Comparison of ENCODE assay signal across 13 cellular contexts in the genomic region with DNA sequence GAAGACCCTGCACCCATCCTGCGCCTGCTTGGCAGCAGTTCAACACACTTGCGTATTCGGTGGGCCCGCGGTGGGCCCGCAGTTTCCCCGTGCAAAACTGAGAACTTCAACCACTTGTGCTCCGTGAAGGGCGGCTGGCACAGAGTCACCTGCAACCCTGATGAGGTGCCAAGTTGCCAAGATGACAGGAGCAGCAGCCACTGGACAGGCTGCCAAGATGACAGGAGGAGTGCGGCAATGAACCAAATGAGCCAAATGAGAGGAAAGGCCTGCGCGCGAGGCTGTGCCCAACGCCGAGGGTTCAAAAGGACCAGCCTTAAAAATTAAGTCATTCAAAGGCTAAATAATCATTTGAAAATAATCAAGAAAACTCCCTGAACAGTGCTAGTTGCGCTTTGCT.
"Had no signal": no experiment of that assay in that cellular context is flagged by ENCODE, and none has a peak within 500 bp of the region (broad histone marks: within the 10 kb centered on the region; RNA-seq: fewer than 3 reads in every experiment).

No MANE protein-coding gene starts in this region.

- H3K36me3 ChIP-seq: uterus had no signal

- DNase-seq: activated CD8-positive, alpha-beta memory T cell treated with anti-CD3 and anti-CD28 coated beads, Interleukin-2, amount 50 U/mL, for 4 hours; activated CD8-positive, alpha-beta T cell treated with anti-CD3 and anti-CD28 coated beads for 36 hours; activated naive CD4-positive, alpha-beta T cell; central memory CD4-positive, alpha-beta T cell; endodermal cell; erythroblast; mammary epithelial cell; occipital lobe; stimulated activated CD4-positive, alpha-beta T cell treated with anti-CD3 and anti-CD28 coated beads, Interleukin-12 subunit alpha, Interleukin-12 subunit beta, amount 100 ng/mL, for 4 hours; stomach; SW 1271; uterus had no signal

- H3K9me3 ChIP-seq: stomach, uterus had no signal

- H3K4me1 ChIP-seq: uterus had no signal

- H3K27me3 ChIP-seq: stomach, uterus had no signal

- H3K27ac ChIP-seq: stomach, uterus had no signal

- H3K4me3 ChIP-seq: stomach, uterus had no signal

- ATAC-seq: activated CD8-positive, alpha-beta T cell treated with anti-CD3 and anti-CD28 coated beads for 36 hours; natural killer cell treated with Interleukin-12 subunit alpha and Interleukin-12 subunit beta and Interleukin-15 and Interleukin-18, amount 100 ng/mL, for 72 hours had no signal
